ENCODE assay signal across 8 cellular contexts in the genomic region with DNA sequence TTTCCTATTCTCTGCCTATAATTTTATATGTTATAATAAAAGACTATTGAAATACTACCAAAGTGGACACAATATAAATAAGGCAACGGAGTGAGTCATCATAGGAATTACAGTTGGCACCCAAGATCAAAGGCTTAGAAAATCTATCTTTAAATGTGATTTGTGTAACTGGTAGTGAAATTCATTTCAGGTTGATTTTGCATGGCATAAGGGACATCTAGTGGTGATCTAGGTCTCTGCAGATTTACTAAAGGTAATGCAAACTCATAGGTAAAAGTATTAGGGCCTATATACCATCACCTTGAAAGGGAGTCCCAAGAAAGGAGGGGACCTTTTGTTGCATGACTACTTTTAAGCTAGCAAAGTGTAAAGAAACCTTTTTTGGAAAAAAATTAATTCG.
DNase-seq lines count a peak whose midpoint lies in the region; ATAC-seq and TF ChIP-seq lines count a peak whose summit lies in the region.

No MANE protein-coding gene starts in this region.

- intact Hi-C loops in activated CD8-positive, alpha-beta T cell treated with anti-CD3 and anti-CD28 coated beads for 36 hours (cut with micrococcal nuclease): no loop called here

- POLR2A ChIA-PET in activated CD8-positive, alpha-beta T cell treated with anti-CD3 and anti-CD28 coated beads for 36 hours (lab: Charles Lee): no interaction called here
- POLR2A ChIA-PET in activated CD8-positive, alpha-beta T cell treated with anti-CD3 and anti-CD28 coated beads, Interleukin-2, amount 10 ng/mL, durations not matched to agents 7 days and 5 days (lab: Charles Lee): no interaction called here

- CTCF ChIA-PET in activated CD8-positive, alpha-beta T cell treated with anti-CD3 and anti-CD28 coated beads for 36 hours (lab: Charles Lee): interaction anchor here (1.0 kb wide), 1 partner anchor 9 kb away, joined by 3 read pairs; no protein-coding TSS in a partner anchor
- CTCF ChIA-PET in activated CD8-positive, alpha-beta T cell treated with anti-CD3 and anti-CD28 coated beads, Interleukin-2, amount 10 ng/mL, durations not matched to agents 7 days and 5 days (lab: Charles Lee): no interaction called here

- TF ChIP-seq CTCF in activated CD8-positive, alpha-beta T cell treated with anti-CD3 and anti-CD28 coated beads for 36 hours (IDR thresholded peaks at IDR 0.05): peak; percentile 25
- TF ChIP-seq CTCF in epithelial cell of esophagus (IDR thresholded peaks at IDR 0.05; ENCODE audit: insufficient read depth, low read depth, low read length, missing control alignments): peak; percentile 62

- no peak overlapping the region for H3K4me3 ChIP-seq in epithelial cell of esophagus (ENCODE audit: low read length)

- no peak for ATAC-seq in activated CD8-positive, alpha-beta T cell treated with anti-CD3 and anti-CD28 coated beads for 36 hours
- ATAC-seq in activated CD8-positive, alpha-beta T cell treated with anti-CD3 and anti-CD28 coated beads, Interleukin-2, amount 10 ng/mL, durations not matched to agents 7 days and 5 days: no peak
- ATAC-seq in GM19324 (IDR thresholded peaks at IDR 0.05; ENCODE audit: low FRiP score, unreplicated experiment): no peak

- no peaks in the 10 kb centered on the region for H3K9me3 Mint-ChIP-seq in activated CD8-positive, alpha-beta T cell treated with anti-CD3 and anti-CD28 coated beads for 36 hours
- H3K9me3 Mint-ChIP-seq in activated CD8-positive, alpha-beta T cell treated with anti-CD3 and anti-CD28 coated beads, Interleukin-2, amount 10 ng/mL, durations not matched to agents 7 days and 5 days (ENCODE audit: insufficient read depth): no peaks in the 10 kb centered on the region

- no peaks in the 10 kb centered on the region for H3K36me3 Mint-ChIP-seq in activated CD8-positive, alpha-beta T cell treated with anti-CD3 and anti-CD28 coated beads for 36 hours (ENCODE audit: low read depth)
- H3K36me3 Mint-ChIP-seq in activated CD8-positive, alpha-beta T cell treated with anti-CD3 and anti-CD28 coated beads, Interleukin-2, amount 10 ng/mL, durations not matched to agents 7 days and 5 days (ENCODE audit: low read depth): no peaks in the 10 kb centered on the region

- DNase-seq in activated CD8-positive, alpha-beta T cell treated with anti-CD3 and anti-CD28 coated beads for 36 hours: no peak
- DNase-seq in activated CD8-positive, alpha-beta T cell treated with anti-CD3 and anti-CD28 coated beads, Interleukin-2, amount 10 ng/mL, durations not matched to agents 7 days and 5 days: no peak
- DNase-seq in NCI-H2227 (lab: John Stamatoyannopoulos, UW; ENCODE audit: unreplicated experiment) (peak; percentile 59), epithelial cell of esophagus (ENCODE audit: low read depth) (peak; percentile 29), stromal cell of bone marrow (ENCODE audit: low read depth) (peak; percentile 19)
- DNase-seq in stimulated activated CD4-positive, alpha-beta T cell treated with anti-CD3 and anti-CD28 coated beads, Interleukin-1b, Interleukin-23, amount 100 ng/mL, for 48 hours: no peak
- no peak for DNase-seq in central memory CD4-positive, alpha-beta T cell

- H3K27me3 Mint-ChIP-seq in activated CD8-positive, alpha-beta T cell treated with anti-CD3 and anti-CD28 coated beads for 36 hours: no peaks in the 10 kb centered on the region
- no peaks in the 10 kb centered on the region for H3K27me3 Mint-ChIP-seq in activated CD8-positive, alpha-beta T cell treated with anti-CD3 and anti-CD28 coated beads, Interleukin-2, amount 10 ng/mL, durations not matched to agents 7 days and 5 days (ENCODE audit: low read depth)

- H3K4me3 Mint-ChIP-seq in activated CD8-positive, alpha-beta T cell treated with anti-CD3 and anti-CD28 coated beads for 36 hours: no peak overlapping the region
- H3K4me3 Mint-ChIP-seq in activated CD8-positive, alpha-beta T cell treated with anti-CD3 and anti-CD28 coated beads, Interleukin-2, amount 10 ng/mL, durations not matched to agents 7 days and 5 days: no peak overlapping the region

- H3K27ac Mint-ChIP-seq in activated CD8-positive, alpha-beta T cell treated with anti-CD3 and anti-CD28 coated beads for 36 hours: no peak overlapping the region
- no peak overlapping the region for H3K27ac Mint-ChIP-seq in activated CD8-positive, alpha-beta T cell treated with anti-CD3 and anti-CD28 coated beads, Interleukin-2, amount 10 ng/mL, durations not matched to agents 7 days and 5 days

- H3K4me1 Mint-ChIP-seq in activated CD8-positive, alpha-beta T cell treated with anti-CD3 and anti-CD28 coated beads for 36 hours (ENCODE audit: low read depth): no peaks in the 10 kb centered on the region
- no peaks in the 10 kb centered on the region for H3K4me1 Mint-ChIP-seq in activated CD8-positive, alpha-beta T cell treated with anti-CD3 and anti-CD28 coated beads, Interleukin-2, amount 10 ng/mL, durations not matched to agents 7 days and 5 days (ENCODE audit: low read depth)

Comparison
In these comparisons a context has a peak if more than half of its experiments do, and no peak if none do; other contexts are left out.
1. DNase-seq: peak in NCI-H2227 (single experiment), epithelial cell of esophagus (single experiment) and stromal cell of bone marrow (single experiment); none in activated CD8-positive, alpha-beta T cell treated with anti-CD3 and anti-CD28 coated beads for 36 hours (single experiment), activated CD8-positive, alpha-beta T cell treated with anti-CD3 and anti-CD28 coated beads, Interleukin-2, amount 10 ng/mL, durations not matched to agents 7 days and 5 days (single experiment), stimulated activated CD4-positive, alpha-beta T cell treated with anti-CD3 and anti-CD28 coated beads, Interleukin-1b, Interleukin-23, amount 100 ng/mL, for 48 hours (single experiment) and central memory CD4-positive, alpha-beta T cell (single experiment).